Comparison of ENCODE assay signal across 8 cellular contexts in the genomic region with DNA sequence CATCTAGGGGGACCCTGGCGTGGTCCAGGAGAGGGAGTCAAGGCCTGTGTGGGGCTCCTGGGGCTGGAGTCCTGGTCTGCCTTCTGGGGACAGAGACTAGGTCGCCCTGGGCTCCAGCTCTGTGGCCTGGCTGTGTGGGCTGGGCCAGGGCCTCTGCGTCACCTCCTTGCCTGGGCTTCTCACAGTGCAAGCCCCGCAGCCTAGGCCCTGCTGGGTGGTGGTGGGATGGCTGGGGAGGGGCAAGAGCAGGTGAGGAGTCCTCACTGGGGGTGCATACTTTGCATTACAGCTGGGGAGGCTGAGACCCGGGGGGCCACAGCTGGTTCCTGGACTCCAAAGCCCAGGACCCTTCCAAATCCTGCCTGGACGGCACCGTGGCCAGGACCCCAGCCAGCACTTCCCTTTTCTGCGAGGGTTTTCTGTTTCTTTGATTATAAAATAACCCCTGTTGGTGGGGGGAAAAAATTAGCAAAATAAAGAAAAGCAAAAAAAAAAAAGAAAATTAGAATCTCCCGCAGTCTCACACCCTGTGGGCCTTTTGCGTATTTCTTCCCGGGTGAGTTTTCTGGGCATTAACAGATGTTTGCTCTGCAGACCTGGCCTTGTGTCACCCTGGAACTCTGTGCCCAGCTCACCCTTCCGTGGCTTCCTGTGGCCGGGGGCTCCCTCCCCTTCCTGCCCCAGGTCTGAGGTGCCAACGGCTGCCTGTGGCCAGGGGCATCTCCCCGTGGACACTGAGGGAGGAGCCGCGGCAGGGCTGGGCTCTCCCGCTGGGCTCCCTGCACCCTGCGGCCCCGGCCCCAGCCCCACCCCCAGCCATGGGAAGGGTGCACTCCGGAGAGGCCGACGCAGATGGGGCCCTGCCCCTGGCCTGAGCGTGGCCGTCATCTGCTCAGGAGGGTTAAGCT. TPM values are rescaled to one million over a fixed set of nuclear protein-coding genes. Genes with fewer than 3 reads are reported as not detected.
DNase-seq lines count a peak whose midpoint lies in the region; ATAC-seq, FAIRE-seq and TF ChIP-seq lines count a peak whose summit lies in the region.

No MANE protein-coding gene starts in this region.

- no peaks in the 10 kb centered on the region for H3K36me3 ChIP-seq in Peyer's patch
- peaks cover 0 to 7% (median 2%) of the 10 kb centered on the region in 5 donors for H3K36me3 ChIP-seq in subcutaneous abdominal adipose tissue (ENCODE audit: control insufficient read depth in 5 of 5, insufficient read depth in 5 of 5, low read length in 5 of 5)

- peak overlapping the region; percentile 84 to 93 (median 90) for H3K27ac ChIP-seq in Peyer's patch
- peak overlapping the region; percentile 90 for H3K27ac ChIP-seq in subcutaneous abdominal adipose tissue (ENCODE audit: low read depth, low read length)

- DNase-seq in A172 (ENCODE audit: low spot score) (peak; percentile 48), H54 (ENCODE audit: insufficient read length, low spot score) (peak; percentile 75), Peyer's patch (peak; percentile 70 to 72 (median 72)), left ventricle myocardium superior (peak; percentile 62), middle frontal gyrus (ENCODE audit: extremely low spot score, low spot score) (no peak)

- H3K27me3 ChIP-seq in Peyer's patch (no peaks in the 10 kb centered on the region), subcutaneous abdominal adipose tissue (ENCODE audit: control insufficient read depth in 5 of 5, insufficient read depth in 4 of 5, low read length in 5 of 5) (no peaks in the 10 kb centered on the region)

- peak overlapping the region in 3 of 5 donors; percentile 61 to 86 (median 75) for H3K9ac ChIP-seq in subcutaneous abdominal adipose tissue (ENCODE audit: low read length in 5 of 5)

- H3K4me3 ChIP-seq in Peyer's patch (peak overlapping the region in 3 of 4 donors; percentile 4 to 37 (median 16)), subcutaneous abdominal adipose tissue (ENCODE audit: low read depth in 1 of 5, low read length in 5 of 5) (peak overlapping the region in 1 of 5 donors; percentile 16)

- H3K9me3 ChIP-seq in Peyer's patch: no peaks in the 10 kb centered on the region
- no peaks in the 10 kb centered on the region for H3K9me3 ChIP-seq in subcutaneous abdominal adipose tissue (ENCODE audit: control insufficient read depth in 5 of 5, low read length in 5 of 5)

- TF ChIP-seq POLR2A in H54 (IDR thresholded peaks at IDR 0.05; ENCODE audit: low read depth, low read length): 0 out of 2 replicates have a peak, but pooled peaks have one; percentile 12
- no peak for TF ChIP-seq POLR2A in Peyer's patch (IDR thresholded peaks at IDR 0.05)

- ATAC-seq in left ventricle myocardium superior (peak; percentile 61), GM18519 (IDR thresholded peaks at IDR 0.05; ENCODE audit: low FRiP score, unreplicated experiment) (no peak), HG03442 (IDR thresholded peaks at IDR 0.05; ENCODE audit: unreplicated experiment) (no peak)

- TF ChIP-seq CTCF in Peyer's patch (IDR thresholded peaks at IDR 0.05): peak in 1 of 6 experiments; percentile 10

- H3K4me1 ChIP-seq in Peyer's patch: peaks cover 27 to 66% (median 51%) of the 10 kb centered on the region in 4 donors
- H3K4me1 ChIP-seq in subcutaneous abdominal adipose tissue (ENCODE audit: control insufficient read depth in 5 of 5, insufficient read depth in 5 of 5, low read length in 5 of 5): peaks cover 0 to 74% (median 64%) of the 10 kb centered on the region in 5 donors

- no peak for FAIRE-seq in H54 (lab: Jason Lieb, UNC)

- intact Hi-C loops in left ventricle myocardium superior (cut with micrococcal nuclease): no loop called here

RNA-seq across cellular contexts. Expression of gene PWWP2B, which starts 23.7 kb away (rescaled TPM):
- 12.1 and 20.9 TPM in 2 replicates for total RNA-seq in A172 (2014; rRNA removed; shearing (Covaris generic))
- total RNA-seq in Peyer's patch (10 to 100 TPM; 11.4 to 19.2 (median 15.1) TPM), left ventricle myocardium superior (19.9 TPM)
